ENCODE assay signal across 8 cellular contexts in genomic region chr3:172087827-172088580, GRCh38. TPM values are rescaled to one million over a fixed set of nuclear protein-coding genes. Genes with fewer than 3 reads are reported as not detected.
DNase-seq lines count a peak whose midpoint lies in the region; ATAC-seq, FAIRE-seq and TF ChIP-seq lines count a peak whose summit lies in the region.

No MANE protein-coding gene starts in this region.

- H3K9me3 ChIP-seq in K562 (replicated peaks; ENCODE audit: control insufficient read depth, insufficient read depth, low read depth, low read length): no peaks in the 10 kb centered on the region
- no peaks in the 10 kb centered on the region for H3K9me3 ChIP-seq in subcutaneous abdominal adipose tissue (ENCODE audit: control insufficient read depth in 5 of 5, low read length in 5 of 5)
- no peaks in the 10 kb centered on the region for H3K9me3 ChIP-seq in Karpas-422 (ENCODE audit: low read length)

- H2AFZ ChIP-seq in K562 (ENCODE audit: low read depth, low read length): peak overlapping the region; percentile 18
- H2AFZ ChIP-seq in Karpas-422 (ENCODE audit: low read length): no peak overlapping the region

- peaks cover 18% of the 10 kb centered on the region for H3K36me3 ChIP-seq in K562 (ENCODE audit: control insufficient read depth, insufficient read depth, low read length)
- peaks cover 0 to 6% (median 4%) of the 10 kb centered on the region in 5 donors for H3K36me3 ChIP-seq in subcutaneous abdominal adipose tissue (ENCODE audit: control insufficient read depth in 5 of 5, insufficient read depth in 5 of 5, low read length in 5 of 5)
- no peaks in the 10 kb centered on the region for H3K36me3 ChIP-seq in Karpas-422 (ENCODE audit: insufficient read depth, low read length)

- TF ChIP-seq RAD21 in K562 (CRISPR knock-in tag; conservative IDR thresholded peaks at IDR 0.05 in 1 of 2, IDR thresholded peaks at IDR 0.05 in 1 of 2): no peak; a peak in 1 of 4 replicates

- intact Hi-C loops in K562 (cut with micrococcal nuclease): no loop called here

- H3K27me3 ChIP-seq in K562 (ENCODE audit: control insufficient read depth in 2 of 2, insufficient read depth in 2 of 2, low read length in 2 of 2): no peaks in the 10 kb centered on the region
- no peaks in the 10 kb centered on the region for H3K27me3 ChIP-seq in subcutaneous abdominal adipose tissue (ENCODE audit: control insufficient read depth in 5 of 5, insufficient read depth in 4 of 5, low read length in 5 of 5)
- H3K27me3 ChIP-seq in Karpas-422 (ENCODE audit: low read length): no peaks in the 10 kb centered on the region

- H3K9me1 ChIP-seq in K562 (ENCODE audit: control insufficient read depth, insufficient read depth, low read length): peaks cover 4% of the 10 kb centered on the region

- WGBS in K562 (ENCODE audit: insufficient coverage, low coverage, missing lambda C conversion rate): 13% methylated on average over 7 of the region's 7 CpGs

- H4K20me1 ChIP-seq in K562 (replicated peaks; ENCODE audit: control insufficient read depth, insufficient read depth, low read length): no peaks in the 10 kb centered on the region
- H4K20me1 ChIP-seq in Karpas-422 (ENCODE audit: insufficient read depth, low read depth, low read length): 0 out of 2 replicates have a peak, but pooled peaks cover 3% of the 10 kb centered on the region

- peaks cover 48% of the 10 kb centered on the region for H3K4me1 Mint-ChIP-seq in activated T-cell treated with anti-CD3 and anti-CD28 coated beads, Interleukin-2, amount 50 U/mL, for 72 hours (ENCODE audit: low read depth)

- POLR2A ChIA-PET in K562 (lab: Yijun Ruan, JAX): interaction anchor here (0.6 to 4.0 kb wide), 6 partner anchors 9 to 155 kb away, joined by 3 to 15 read pairs (median 4); no protein-coding TSS in a partner anchor

- H3K4me3 ChIP-seq in K562 (no peak overlapping the region), subcutaneous abdominal adipose tissue (ENCODE audit: low read depth in 1 of 5, low read length in 5 of 5) (no peak overlapping the region), Karpas-422 (ENCODE audit: low read length) (no peak overlapping the region)

- TF ChIP-seq EP300 in K562 (IDR thresholded peaks at IDR 0.05; ENCODE audit: low read length): peak; percentile 52; the same call in 1 of the 2 replicates

- H3K9me3 Mint-ChIP-seq in activated T-cell treated with anti-CD3 and anti-CD28 coated beads, Interleukin-2, amount 50 U/mL, for 72 hours: no peaks in the 10 kb centered on the region

- H3K79me2 ChIP-seq in K562 (ENCODE audit: control insufficient read depth, insufficient read depth, low read length) (peaks cover 94% of the 10 kb centered on the region), Karpas-422 (ENCODE audit: low read length) (no peaks in the 10 kb centered on the region)

- H3K27ac ChIP-seq in K562 (ENCODE audit: extremely low read depth, low read depth, low read length): peak overlapping the region; percentile 83
- peak overlapping the region; percentile 3 for H3K27ac ChIP-seq in subcutaneous abdominal adipose tissue (ENCODE audit: low read depth, low read length)
- H3K27ac ChIP-seq in Karpas-422 (ENCODE audit: low read length): no peak overlapping the region

- H3K36me3 Mint-ChIP-seq in activated T-cell treated with anti-CD3 and anti-CD28 coated beads, Interleukin-2, amount 50 U/mL, for 72 hours (ENCODE audit: insufficient read depth in 2 of 2): no peaks in the 10 kb centered on the region

- ATAC-seq in activated T-cell treated with anti-CD3 and anti-CD28 coated beads, Interleukin-2, amount 50 U/mL, for 72 hours (replicated peaks in 1 of 2): peak; percentile 32 to 54
- ATAC-seq in HG03196 (IDR thresholded peaks at IDR 0.05; ENCODE audit: unreplicated experiment): peak; percentile 80
- peak; percentile 63 for ATAC-seq in K562

- FAIRE-seq in K562 (lab: Jason Lieb, UNC): peak; percentile 83

- no peak for TF ChIP-seq POLR2A in K562 (conservative IDR thresholded peaks at IDR 0.05)

- H3K4me1 ChIP-seq in K562 (replicated peaks in 1 of 2; ENCODE audit: control insufficient read depth in 2 of 2, insufficient read depth in 2 of 2, low read length in 2 of 2): peaks cover 0 to 35% of the 10 kb centered on the region in 2 experiments; a peak in 3 of 5 replicates
- peaks cover 3 to 30% (median 17%) of the 10 kb centered on the region in 5 donors for H3K4me1 ChIP-seq in subcutaneous abdominal adipose tissue (ENCODE audit: control insufficient read depth in 5 of 5, insufficient read depth in 5 of 5, low read length in 5 of 5)
- H3K4me1 ChIP-seq in Karpas-422 (ENCODE audit: low read length): no peaks in the 10 kb centered on the region

- peak overlapping the region; percentile 80 for H3K27ac Mint-ChIP-seq in activated T-cell treated with anti-CD3 and anti-CD28 coated beads, Interleukin-2, amount 50 U/mL, for 72 hours

- H3K27me3 Mint-ChIP-seq in activated T-cell treated with anti-CD3 and anti-CD28 coated beads, Interleukin-2, amount 50 U/mL, for 72 hours (ENCODE audit: low read depth): no peaks in the 10 kb centered on the region

- no peak for TF ChIP-seq CTCF in K562 (IDR thresholded peaks at IDR 0.05 in 2 of 3, conservative IDR thresholded peaks at IDR 0.05 in 1 of 3; ENCODE audit: insufficient read depth in 2 of 3, low read depth in 1 of 3, low read length in 3 of 3)

- peak in 1 of 2 donors; percentile 12 for DNase-seq in activated T-cell treated with anti-CD3 and anti-CD28 coated beads, Interleukin-2, amount 50 U/mL, for 72 hours
- no peak for DNase-seq in activated T-cell treated with anti-CD3 and anti-CD28 coated beads for 4 hours
- DNase-seq in K562 (ENCODE audit: extremely low read depth in 1 of 4, low spot score in 3 of 4): peak in 2 of 4 experiments; percentile 41 to 78
- no peak for DNase-seq in putamen (ENCODE audit: low spot score)
- DNase-seq in DMS53 (lab: John Stamatoyannopoulos, UW): no peak
- DNase-seq in Karpas-422: no peak

- no TSS peak for BruUV-seq in K562 (replicated peaks; lab: Mats Ljungman, UMichigan)

- H3K4me3 Mint-ChIP-seq in activated T-cell treated with anti-CD3 and anti-CD28 coated beads, Interleukin-2, amount 50 U/mL, for 72 hours: peak overlapping the region; percentile 33 to 74

- H3K4me2 ChIP-seq in K562 (ENCODE audit: insufficient read depth, low read length) (peak overlapping the region; percentile 34), Karpas-422 (ENCODE audit: low read depth, low read length, poor library complexity, severe bottlenecking) (no peak overlapping the region)

- in situ Hi-C loops in K562 (cut with MboI): no loop called here

- no peaks in the 10 kb centered on the region for H3K9me2 ChIP-seq in Karpas-422 (replicated peaks; ENCODE audit: insufficient read depth, low read length)

- H3K9ac ChIP-seq in K562 (ENCODE audit: insufficient read depth in 1 of 2, low read depth in 2 of 2, low read length in 2 of 2): peak overlapping the region in 1 of 2 experiments; percentile 67; a peak in 2 of 4 replicates
- H3K9ac ChIP-seq in subcutaneous abdominal adipose tissue (ENCODE audit: low read length in 5 of 5): no peak overlapping the region
- no peak overlapping the region for H3K9ac ChIP-seq in Karpas-422 (ENCODE audit: low read length)

- CTCF ChIA-PET in K562 (lab: Yijun Ruan, JAX; ENCODE audit: low intra/inter-chr PET ratio): no interaction called here

TF ChIP-seq in K562, 482 proteins besides CTCF, POLR2A, EP300 and RAD21 (continues in another document):
- TF ChIP-seq ZNF316 (IDR thresholded peaks at IDR 0.05) (peak; percentile 39; the same call in 1 of the 2 replicates), IRF1 (CRISPR knock-in tag; IDR thresholded peaks at IDR 0.05; ENCODE audit: borderline replicate concordance) (no peak), RCOR1 (IDR thresholded peaks at IDR 0.05; ENCODE audit: borderline replicate concordance in 1 of 2, low read depth in 2 of 2, low read length in 2 of 2) (peak in 1 of 2 experiments; percentile 31; a peak in 1 of 4 replicates), POLR2AphosphoS2 (IDR thresholded peaks at IDR 0.05; ENCODE audit: low read length) (no peak), NFRKB (IDR thresholded peaks at IDR 0.05; ENCODE audit: low read depth) (no peak), PKNOX1 (IDR thresholded peaks at IDR 0.05) (peak; percentile 52)

RNA-seq across cellular contexts. Expression of gene FNDC3B, which starts 48.6 kb away (rescaled TPM):
- 10 to 100 TPM; 12.0 to 17.7 TPM for total RNA-seq in activated T-cell treated with anti-CD3 and anti-CD28 coated beads, Interleukin-2, amount 50 U/mL, for 72 hours
- 142 and 253 TPM in 2 replicates for total RNA-seq in K562 (2011; cell fraction: chromatin; rRNA removed; ENCODE audit: low replicate concordance)
- total RNA-seq in K562 (2011; cell fraction: nucleolus; rRNA removed): 37.0 and 58.0 TPM in 2 replicates
- total RNA-seq in K562 (2011; cell fraction: nucleoplasm; rRNA removed): 132 and 200 TPM in 2 replicates
- total RNA-seq in K562 (2014; rRNA removed) (19.1 and 20.2 TPM in 2 replicates), K562 (2014; rRNA removed; fragmentation: Illumina TruSeq; extraction: Trizol) (23.8 and 29.5 TPM in 2 replicates), K562 (2015; rRNA removed; fragmentation: Illumina TruSeq; extraction: Trizol) (25.6 and 26.1 TPM in 2 replicates), K562 (2021) (29.5 and 35.8 TPM in 2 replicates)
- polyA plus RNA-seq in K562 (2011; rRNA removed) (10.9 and 12.1 TPM in 2 replicates), K562 (2014; fragmentation: Illumina TruSeq; extraction: Trizol) (14.0 and 16.2 TPM in 2 replicates), K562 (2014; fragmentation: Nextera tagmentation; extraction: Ambion mirVana) (10 to 100 TPM in 1 of 2 experiments, 1 to 10 TPM in 1; 7.0 to 10.5 TPM), K562 (2014; rRNA removed) (9.2 and 9.8 TPM in 2 replicates)
- polyA plus RNA-seq in K562 (2011; cell fraction: cytosol; rRNA removed): 7.1 and 12.2 TPM in 2 replicates
- 46.5 and 50.1 TPM in 2 replicates for polyA plus RNA-seq in K562 (2011; cell fraction: nucleus; rRNA removed)
- 14.7 and 30.8 TPM in 2 replicates for polyA plus RNA-seq in K562 (2012)
- polyA minus RNA-seq in K562 (2011; rRNA and poly(A)+ RNA removed): 46.1 and 71.6 TPM in 2 replicates
- polyA minus RNA-seq in K562 (2011; cell fraction: cytosol; rRNA and poly(A)+ RNA removed): 11.2 and 13.2 TPM in 2 replicates
- 59.6 and 111 TPM in 2 replicates for polyA minus RNA-seq in K562 (2011; cell fraction: nucleus; rRNA and poly(A)+ RNA removed)
- 1.6 and 2.6 TPM in 2 replicates for total RNA-seq in Karpas-422 (2014; rRNA removed; shearing (Covaris generic); ENCODE audit: low replicate concordance)
